ENCODE assay signal across 14 cellular contexts in genomic region chr6:6891074-6891754, GRCh38.
DNase-seq lines count a peak whose midpoint lies in the region; ATAC-seq and TF ChIP-seq lines count a peak whose summit lies in the region.
"Had no signal": no experiment of that assay in that cellular context is flagged by ENCODE, and none has a peak within 500 bp of the region (broad histone marks: within the 10 kb centered on the region; RNA-seq: fewer than 3 reads in every experiment).

No MANE protein-coding gene starts in this region.

- WGBS in heart right ventricle, 2 donors, result 78 to 81% methylated on average over 9 of the region's 9 CpGs

- no peak overlapping the region for H3K4me3 Mint-ChIP-seq in type B pancreatic cell
- H3K4me3 Mint-ChIP-seq: stimulated activated naive B cell treated with anti-CD40 and anti-IgM and Interleukin-4, amounts not matched to agents 10 μg/mL and 1 μg/mL and 100 μg/mL, for 72 hours; T-helper 17 cell had no signal

- TF ChIP-seq CTCF in heart right ventricle (IDR thresholded peaks at IDR 0.05) (no peak), Peyer's patch (IDR thresholded peaks at IDR 0.05) (peak in 2 of 6 experiments; percentile 29 to 30), type B pancreatic cell (conservative IDR thresholded peaks at IDR 0.05) (no peak), lower lobe of right lung (IDR thresholded peaks at IDR 0.05) (no peak)

- DNase-seq in heart right ventricle (no peak), Right ventricle myocardium superior (no peak), Peyer's patch (peak in 2 of 3 donors; percentile 77 to 79), left colon (peak; percentile 75 to 91), type B pancreatic cell (ENCODE audit: extremely low spot score, unreplicated experiment) (no peak), lower lobe of right lung (no peak), Ammon's horn (ENCODE audit: low spot score) (no peak)
- no peak for DNase-seq in activated CD4-positive, alpha-beta T cell treated with anti-CD3 and anti-CD28 coated beads for 4 hours
- DNase-seq: activated CD4-positive, alpha-beta T cell treated with anti-CD3 and anti-CD28 coated beads, Interleukin-2, amount 50 U/mL, for 4 hours; PC-3; posterior cingulate gyrus; stimulated activated CD4-positive, alpha-beta T cell treated with anti-CD3 and anti-CD28 coated beads, Interleukin-2, amount 100 ng/mL, for 48 hours; stimulated activated naive B cell treated with anti-CD40 and anti-IgM and Interleukin-4, amounts not matched to agents 10 μg/mL and 1 μg/mL and 100 μg/mL, for 72 hours; T-helper 17 cell had no signal

- no peaks in the 10 kb centered on the region for H3K27me3 Mint-ChIP-seq in type B pancreatic cell
- H3K27me3 Mint-ChIP-seq: stimulated activated naive B cell treated with anti-CD40 and anti-IgM and Interleukin-4, amounts not matched to agents 10 μg/mL and 1 μg/mL and 100 μg/mL, for 72 hours had no signal

- peak in 1 of 8 donors; percentile 45 for ATAC-seq in heart right ventricle
- no peak for ATAC-seq in Right ventricle myocardium superior (ENCODE audit: poor library complexity)
- peak; percentile 96 for ATAC-seq in left colon
- ATAC-seq in lower lobe of right lung, result no peak
- ATAC-seq: PC-3, T-helper 17 cell had no signal

- no peaks in the 10 kb centered on the region for H3K36me3 Mint-ChIP-seq in type B pancreatic cell
- H3K36me3 Mint-ChIP-seq: stimulated activated naive B cell treated with anti-CD40 and anti-IgM and Interleukin-4, amounts not matched to agents 10 μg/mL and 1 μg/mL and 100 μg/mL, for 72 hours had no signal

- no peaks in the 10 kb centered on the region for H3K9me3 Mint-ChIP-seq in type B pancreatic cell

- H3K27ac ChIP-seq in heart right ventricle (peak overlapping the region in 9 of 10 donors; percentile 64 to 85 (median 80)), Peyer's patch (peak overlapping the region in 2 of 4 donors; percentile 31 to 65), lower lobe of right lung (no peak overlapping the region)

- no peak for TF ChIP-seq POLR2A in Peyer's patch (IDR thresholded peaks at IDR 0.05)

- H3K27ac Mint-ChIP-seq in type B pancreatic cell, result peak overlapping the region; percentile 91
- H3K27ac Mint-ChIP-seq: stimulated activated naive B cell treated with anti-CD40 and anti-IgM and Interleukin-4, amounts not matched to agents 10 μg/mL and 1 μg/mL and 100 μg/mL, for 72 hours; T-helper 17 cell had no signal

- intact Hi-C loops in heart right ventricle (cut with DNase I) (loop anchor here in 6 of 10 donors (5.0 to 10.0 kb wide), 5 partner anchors 66 to 354 kb away; no protein-coding TSS in a partner anchor), Right ventricle myocardium superior (cut with DNase I) (no loop called here), left colon (cut with DNase I, micrococcal nuclease) (no loop called here), lower lobe of right lung (cut with DNase I) (no loop called here)

- H3K9me3 ChIP-seq in heart right ventricle, result no peaks in the 10 kb centered on the region
- H3K9me3 ChIP-seq in Peyer's patch, result no peaks in the 10 kb centered on the region
- H3K9me3 ChIP-seq in lower lobe of right lung, result no peaks in the 10 kb centered on the region

- H3K4me1 ChIP-seq in heart right ventricle, result peaks cover 9 to 59% (median 32%) of the 10 kb centered on the region in 9 donors
- peaks cover 0 to 14% (median 0%) of the 10 kb centered on the region in 4 donors for H3K4me1 ChIP-seq in Peyer's patch
- H3K4me1 ChIP-seq in lower lobe of right lung, result peaks cover 23% of the 10 kb centered on the region

- peaks cover 10% of the 10 kb centered on the region for H3K4me1 Mint-ChIP-seq in type B pancreatic cell (ENCODE audit: unreplicated experiment)
- H3K4me1 Mint-ChIP-seq: T-helper 17 cell had no signal

- H3K4me3 ChIP-seq in heart right ventricle (no peak overlapping the region), Peyer's patch (no peak overlapping the region), lower lobe of right lung (no peak overlapping the region)

- H3K36me3 ChIP-seq in heart right ventricle, result no peaks in the 10 kb centered on the region
- no peaks in the 10 kb centered on the region for H3K36me3 ChIP-seq in Peyer's patch
- no peaks in the 10 kb centered on the region for H3K36me3 ChIP-seq in lower lobe of right lung

- H3K27me3 ChIP-seq in heart right ventricle (no peaks in the 10 kb centered on the region), Peyer's patch (no peaks in the 10 kb centered on the region), lower lobe of right lung (ENCODE audit: low read depth) (no peaks in the 10 kb centered on the region)

Comparison
In these comparisons a context has a peak if more than half of its experiments do, and no peak if none do; other contexts are left out.
1. intact Hi-C loops: an anchor here in heart right ventricle (5.0 to 10.0 kb wide); none called in Right ventricle myocardium superior, left colon and lower lobe of right lung.
2. DNase-seq: peak in Peyer's patch (2 of 3) and left colon (2 of 2); none in heart right ventricle (0 of 2), Right ventricle myocardium superior (single experiment), type B pancreatic cell (single experiment), lower lobe of right lung (single experiment), Ammon's horn (single experiment) and activated CD4-positive, alpha-beta T cell treated with anti-CD3 and anti-CD28 coated beads for 4 hours (0 of 2).